25 cellular contexts compared by ENCODE assay signal in genomic region chr3:12338595-12339546, GRCh38. TPM values are rescaled to one million over a fixed set of nuclear protein-coding genes. Genes with fewer than 3 reads are reported as not detected.
"Had no signal": no experiment of that assay in that cellular context is flagged by ENCODE, and none has a peak within 500 bp of the region (broad histone marks: within the 10 kb centered on the region; RNA-seq: fewer than 3 reads in every experiment).

No MANE protein-coding gene starts in this region.

- H3K4me2 ChIP-seq: neural progenitor cell had no signal

- H3K9me3 ChIP-seq: body of pancreas, esophagus muscularis mucosa, heart left ventricle, thoracic aorta had no signal

- H3K27ac ChIP-seq: body of pancreas, esophagus muscularis mucosa, foreskin keratinocyte, heart left ventricle, neural progenitor cell, thoracic aorta had no signal

- H3K4me3 ChIP-seq: body of pancreas, esophagus muscularis mucosa, heart left ventricle, neural progenitor cell, thoracic aorta had no signal

- H3K36me3 ChIP-seq: esophagus muscularis mucosa, heart left ventricle, neural progenitor cell, thoracic aorta had no signal

- H3K4me1 ChIP-seq: body of pancreas, esophagus muscularis mucosa, foreskin keratinocyte, neural progenitor cell had no signal

- H3K27me3 ChIP-seq: body of pancreas, esophagus muscularis mucosa, heart left ventricle, neural progenitor cell had no signal

- ATAC-seq: body of pancreas; foreskin keratinocyte; heart left ventricle; naive thymus-derived CD8-positive, alpha-beta T cell; right cardiac atrium; WTC11 had no signal

- DNase-seq: activated CD4-positive, alpha-beta memory T cell treated with anti-CD3 and anti-CD28 coated beads, Interleukin-2, amount 10 ng/mL, durations not matched to agents 7 days and 5 days; activated CD4-positive, alpha-beta T cell treated with anti-CD3 and anti-CD28 coated beads for 1 hour; activated CD4-positive, alpha-beta T cell treated with anti-CD3 and anti-CD28 coated beads, Interleukin-2, amount 10 ng/mL, durations not matched to agents 7 days and 5 days; activated effector memory CD4-positive, alpha-beta T cell treated with Interleukin-2 at 50 U/mL for 16 hours; activated naive CD4-positive, alpha-beta T cell treated with Interleukin-2 at 50 U/mL for 16 hours; aorta; body of pancreas; dermis blood vessel endothelial cell; effector CD4-positive, alpha-beta T cell; heart left ventricle; kidney glomerular epithelial cell; naive thymus-derived CD8-positive, alpha-beta T cell; occipital lobe; right cardiac atrium; stimulated activated CD4-positive, alpha-beta T cell treated with anti-CD3 and anti-CD28 coated beads, Interleukin-2, amount 100 ng/mL, for 48 hours; stimulated activated naive CD4-positive, alpha-beta T cell treated with Interleukin-2 at 50 U/mL for 16 hours; T-helper 2 cell; trophoblast cell had no signal

- FAIRE-seq: colon, urothelium cell line had no signal

RNA-seq across cellular contexts. Expression of gene PPARG, which starts 50.0 kb away (rescaled TPM):
- total RNA-seq: naive thymus-derived CD8-positive, alpha-beta T cell had no signal
- polyA plus RNA-seq: naive thymus-derived CD8-positive, alpha-beta T cell had no signal
